ENCODE assay signal across 11 cellular contexts in genomic region chr14:101823081-101823480, GRCh38.
DNase-seq lines count a peak whose midpoint lies in the region; ATAC-seq and TF ChIP-seq lines count a peak whose summit lies in the region.
"Had no signal": no experiment of that assay in that cellular context is flagged by ENCODE, and none has a peak within 500 bp of the region (broad histone marks: within the 10 kb centered on the region; RNA-seq: fewer than 3 reads in every experiment).

No MANE protein-coding gene starts in this region.

- H3K4me1 ChIP-seq in left ventricle myocardium inferior (peaks cover 91% of the 10 kb centered on the region), adipocyte (ENCODE audit: control insufficient read depth, insufficient read depth, low read length) (peaks cover 36% of the 10 kb centered on the region), mononuclear cell (ENCODE audit: insufficient read depth, low read length) (peaks cover 76% of the 10 kb centered on the region), uterus (peaks cover 0 to 21% of the 10 kb centered on the region in 2 donors)
- H3K4me1 ChIP-seq: Caco-2 had no signal

- H3K27me3 ChIP-seq in left ventricle myocardium inferior (ENCODE audit: low read depth) (no peaks in the 10 kb centered on the region), adipocyte (replicated peaks; ENCODE audit: control insufficient read depth, insufficient read depth, low read length) (no peaks in the 10 kb centered on the region), mononuclear cell (ENCODE audit: insufficient read depth, low read length) (no peaks in the 10 kb centered on the region), uterus (no peaks in the 10 kb centered on the region)

- no peak for TF ChIP-seq POLR2A in uterus (IDR thresholded peaks at IDR 0.05)

- intact Hi-C loops in left ventricle myocardium inferior (cut with micrococcal nuclease), result no loop called here
- intact Hi-C loops in cardiac septum (cut with DNase I), result no loop called here
- intact Hi-C loops in uterus (cut with DNase I; ENCODE audit: low total_unique reads), result no loop called here

- no peak for ATAC-seq in GM19035 (IDR thresholded peaks at IDR 0.05; ENCODE audit: unreplicated experiment)

- H3K36me3 ChIP-seq in left ventricle myocardium inferior (peaks cover 10% of the 10 kb centered on the region), adipocyte (ENCODE audit: control insufficient read depth, insufficient read depth, low read length, severe bottlenecking) (peaks cover 9% of the 10 kb centered on the region), uterus (no peaks in the 10 kb centered on the region)

- H3K9ac ChIP-seq in adipocyte (ENCODE audit: low read length), result peak overlapping the region; percentile 45

- H3K9me3 ChIP-seq in left ventricle myocardium inferior (replicated peaks) (no peaks in the 10 kb centered on the region), adipocyte (ENCODE audit: control insufficient read depth, low read length) (no peaks in the 10 kb centered on the region), mononuclear cell (ENCODE audit: low read depth, low read length) (no peaks in the 10 kb centered on the region), uterus (no peaks in the 10 kb centered on the region)
- H3K9me3 ChIP-seq: Caco-2 had no signal

- H3K4me3 ChIP-seq in left ventricle myocardium inferior (peak overlapping the region; percentile 46), adipocyte (ENCODE audit: low read length) (peak overlapping the region; percentile 63), mononuclear cell (ENCODE audit: low read length) (peak overlapping the region; percentile 35), uterus (peak overlapping the region; percentile 4 to 16)

- TF ChIP-seq CTCF in left ventricle myocardium inferior (IDR thresholded peaks at IDR 0.05; ENCODE audit: borderline replicate concordance), result no peak
- TF ChIP-seq CTCF in uterus (IDR thresholded peaks at IDR 0.05), result no peak

- DNase-seq in left ventricle myocardium inferior (no peak), cardiac septum (ENCODE audit: low spot score) (no peak), adipocyte (ENCODE audit: low read depth) (no peak), uterus (no peak), NCI-H82 treated with DMSO at 0.1 percent for 48 hours (lab: John Stamatoyannopoulos, UW; ENCODE audit: unreplicated experiment) (no peak), HuH-7.5 (ENCODE audit: low spot score) (no peak)
- DNase-seq: Caco-2, posterior cingulate gyrus, SIG-M5 had no signal

- H3K27ac ChIP-seq in left ventricle myocardium inferior (replicated peaks) (peak overlapping the region; percentile 78), uterus (peak overlapping the region; percentile 76 to 88)

Comparison
In these comparisons a context has a peak if more than half of its experiments do, and no peak if none do; other contexts are left out.
1. H3K4me3 ChIP-seq: peak in every context shown above with its lines; median percentile 63 in adipocyte; 46 in left ventricle myocardium inferior; 35 in mononuclear cell; 10 in uterus.